In genomic region chr10:22433875-22434274, GRCh38 we compare ENCODE assay signal across 12 cellular contexts.
A peak's percentile ranks its signal among the peaks of the same experiment; 100 is the strongest.
DNase-seq lines count a peak whose midpoint lies in the region; ATAC-seq and TF ChIP-seq lines count a peak whose summit lies in the region.
"Had no signal": no experiment of that assay in that cellular context is flagged by ENCODE, and none has a peak within 500 bp of the region (broad histone marks: within the 10 kb centered on the region; RNA-seq: fewer than 3 reads in every experiment).

No MANE protein-coding gene starts in this region.

- intact Hi-C loops in thyroid gland (cut with DNase I), result no loop called here
- intact Hi-C loops in aorta (cut with DNase I), result loop anchor here (10.0 kb wide), 5 partner anchors 179 to 939 kb away; partner anchors contain the start of gene PIP4K2A (in 1 of the 2)

- H3K4me3 Mint-ChIP-seq in activated T-cell treated with anti-CD3 and anti-CD28 coated beads, Interleukin-2, amount 50 U/mL, for 24 hours, result peak overlapping the region; percentile 23
- H3K4me3 Mint-ChIP-seq in activated T-cell treated with anti-CD3 and anti-CD28 coated beads, Interleukin-2, amount 50 U/mL, for 4 hours, result no peak overlapping the region

- peaks cover 6% of the 10 kb centered on the region for H3K36me3 Mint-ChIP-seq in activated T-cell treated with anti-CD3 and anti-CD28 coated beads, Interleukin-2, amount 50 U/mL, for 24 hours (ENCODE audit: low read depth)
- no peaks in the 10 kb centered on the region for H3K36me3 Mint-ChIP-seq in activated T-cell treated with anti-CD3 and anti-CD28 coated beads, Interleukin-2, amount 50 U/mL, for 4 hours (ENCODE audit: insufficient read depth)

- no peak for TF ChIP-seq POLR2A in thyroid gland (IDR thresholded peaks at IDR 0.05)

- H3K27me3 Mint-ChIP-seq in activated T-cell treated with anti-CD3 and anti-CD28 coated beads, Interleukin-2, amount 50 U/mL, for 24 hours, result peaks cover 12% of the 10 kb centered on the region
- H3K27me3 Mint-ChIP-seq in activated T-cell treated with anti-CD3 and anti-CD28 coated beads, Interleukin-2, amount 50 U/mL, for 4 hours (ENCODE audit: low read depth), result peaks cover 4% of the 10 kb centered on the region

- H3K36me3 ChIP-seq in thyroid gland (no peaks in the 10 kb centered on the region), aorta (ENCODE audit: control insufficient read depth in 1 of 2, insufficient read depth in 2 of 2, low read length in 1 of 2) (no peaks in the 10 kb centered on the region)
- H3K36me3 ChIP-seq: BLaER1 had no signal

- H3K9me3 Mint-ChIP-seq in activated T-cell treated with anti-CD3 and anti-CD28 coated beads, Interleukin-2, amount 50 U/mL, for 24 hours, result peaks cover 3% of the 10 kb centered on the region
- no peaks in the 10 kb centered on the region for H3K9me3 Mint-ChIP-seq in activated T-cell treated with anti-CD3 and anti-CD28 coated beads, Interleukin-2, amount 50 U/mL, for 4 hours

- no peak for DNase-seq in activated T-cell treated with anti-CD3 and anti-CD28 coated beads, Interleukin-2, amount 50 U/mL, for 24 hours
- no peak for DNase-seq in activated T-cell treated with anti-CD3 and anti-CD28 coated beads, Interleukin-2, amount 50 U/mL, for 4 hours
- DNase-seq in SW 1271 (lab: John Stamatoyannopoulos, UW) (peak; percentile 6 to 83), foreskin fibroblast (peak; percentile 80 to 89), thyroid gland (no peak), left lobe of liver (ENCODE audit: low spot score) (no peak), aorta (no peak)
- DNase-seq: activated CD4-positive, alpha-beta T cell treated with anti-CD3 and anti-CD28 coated beads, Interleukin-2, amount 50 U/mL, for 4 hours; effector CD8-positive, alpha-beta T cell; NCI-H510A treated with DMSO at 0.1 percent for 48 hours had no signal

- peak overlapping the region; percentile 87 for H3K27ac Mint-ChIP-seq in activated T-cell treated with anti-CD3 and anti-CD28 coated beads, Interleukin-2, amount 50 U/mL, for 24 hours

- no peak for TF ChIP-seq CTCF in foreskin fibroblast (IDR thresholded peaks at IDR 0.05; ENCODE audit: low read depth, low read length)
- TF ChIP-seq CTCF in thyroid gland (IDR thresholded peaks at IDR 0.05), result no peak

- no peak for ATAC-seq in activated T-cell treated with anti-CD3 and anti-CD28 coated beads, Interleukin-2, amount 50 U/mL, for 4 hours
- ATAC-seq in left lobe of liver, result no peak
- ATAC-seq in HG03045 (IDR thresholded peaks at IDR 0.05; ENCODE audit: unreplicated experiment), result no peak
- ATAC-seq in aorta (ENCODE audit: low FRiP score), result no peak

- no peaks in the 10 kb centered on the region for H3K9me3 ChIP-seq in thyroid gland
- no peaks in the 10 kb centered on the region for H3K9me3 ChIP-seq in aorta (ENCODE audit: control insufficient read depth, low read length)
- H3K9me3 ChIP-seq: BLaER1 had no signal

- no peaks in the 10 kb centered on the region for H3K27me3 ChIP-seq in thyroid gland
- H3K27me3 ChIP-seq in aorta (ENCODE audit: control insufficient read depth in 1 of 2, insufficient read depth in 2 of 2, low read length in 1 of 2), result no peaks in the 10 kb centered on the region
- H3K27me3 ChIP-seq: BLaER1 had no signal

- WGBS in thyroid gland, 2 donors, result 32 to 62% methylated on average over 2 of the region's 2 CpGs
- 6 to 9% methylated on average over 2 of the region's 2 CpGs for WGBS in aorta, 2 donors

- peaks cover 54% of the 10 kb centered on the region for H3K4me1 Mint-ChIP-seq in activated T-cell treated with anti-CD3 and anti-CD28 coated beads, Interleukin-2, amount 50 U/mL, for 24 hours (ENCODE audit: low read depth)
- H3K4me1 Mint-ChIP-seq in activated T-cell treated with anti-CD3 and anti-CD28 coated beads, Interleukin-2, amount 50 U/mL, for 4 hours (ENCODE audit: low read depth), result peaks cover 33% of the 10 kb centered on the region

- H3K4me1 ChIP-seq in thyroid gland (peaks cover 10 to 39% of the 10 kb centered on the region in 2 donors), aorta (ENCODE audit: control insufficient read depth in 1 of 2, insufficient read depth in 2 of 2, low read length in 2 of 2) (no peaks in the 10 kb centered on the region)

- H3K4me3 ChIP-seq in foreskin fibroblast (ENCODE audit: low read depth in 1 of 2, low read length in 2 of 2) (no peak overlapping the region), thyroid gland (replicated peaks in 1 of 3) (no peak overlapping the region), aorta (ENCODE audit: low read length in 2 of 2) (no peak overlapping the region)
- H3K4me3 ChIP-seq: BLaER1 had no signal

- peak overlapping the region; percentile 30 to 47 (median 42) for H3K27ac ChIP-seq in thyroid gland
- no peak overlapping the region for H3K27ac ChIP-seq in aorta (ENCODE audit: low read depth in 1 of 2, low read length in 2 of 2)
- H3K27ac ChIP-seq: BLaER1 had no signal

Comparison
In these comparisons a context has a peak if more than half of its experiments do, and no peak if none do; other contexts are left out.
1. DNase-seq: peak in SW 1271 (2 of 2) and foreskin fibroblast (2 of 2); none in activated T-cell treated with anti-CD3 and anti-CD28 coated beads, Interleukin-2, amount 50 U/mL, for 24 hours (single experiment), activated T-cell treated with anti-CD3 and anti-CD28 coated beads, Interleukin-2, amount 50 U/mL, for 4 hours (single experiment), thyroid gland (0 of 2), left lobe of liver (single experiment) and aorta (0 of 2).
2. H3K27ac ChIP-seq: peak in thyroid gland (3 of 3); none in aorta (0 of 2).